In the genomic region with DNA sequence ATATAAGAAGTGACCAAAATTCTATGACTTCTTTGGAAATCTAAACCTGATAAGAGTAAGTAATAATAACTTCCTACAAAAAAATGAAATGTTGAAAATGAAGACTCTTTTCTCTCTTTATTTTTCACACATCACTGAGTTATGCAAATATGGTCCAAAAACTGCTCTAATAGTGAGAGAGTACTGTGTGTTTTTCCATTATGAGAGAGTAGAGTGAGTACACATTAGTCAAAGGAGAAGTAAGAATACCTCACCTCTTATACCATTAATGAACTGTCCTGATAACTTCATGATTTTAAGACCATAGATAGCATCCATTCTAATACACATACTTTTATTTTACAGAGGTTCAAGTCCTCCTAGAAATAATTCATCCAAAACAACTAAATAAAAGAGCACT, we compare ENCODE assay signal across 20 cellular contexts.
DNase-seq lines count a peak whose midpoint lies in the region; ATAC-seq, FAIRE-seq and TF ChIP-seq lines count a peak whose summit lies in the region.
"Had no signal": no experiment of that assay in that cellular context is flagged by ENCODE, and none has a peak within 500 bp of the region (broad histone marks: within the 10 kb centered on the region; RNA-seq: fewer than 3 reads in every experiment).

No MANE protein-coding gene starts in this region.

- SMC1A ChIA-PET in GM12878 (lab: Charles Lee; ENCODE audit: uncharacterized antibody, unreplicated experiment) = interaction anchor here (1.6 kb wide), 1 partner anchor 17 kb away, joined by 5 read pairs; no protein-coding TSS in a partner anchor

- BruUV-seq in GM12878 (replicated peaks; lab: Mats Ljungman, UMichigan) = no TSS peak

- H3K4me3 ChIP-seq in GM12878 = no peak overlapping the region
- H3K4me3 ChIP-seq: K562, SJSA1 had no signal

- H3K79me2 ChIP-seq in GM12878 (ENCODE audit: control insufficient read depth, insufficient read depth, low read length) = no peaks in the 10 kb centered on the region

- DNase-seq in GM12878 (ENCODE audit: low read depth, low spot score) = no peak
- DNase-seq in stimulated activated CD4-positive, alpha-beta T cell treated with anti-CD3 and anti-CD28 coated beads, Interleukin-2, amount 100 ng/mL, for 48 hours = no peak
- no peak for DNase-seq in foreskin keratinocyte
- no peak for DNase-seq in inferior parietal cortex (ENCODE audit: extremely low spot score)
- DNase-seq: ACHN, AML-193, DMS 273 treated with DMSO at 0.1 percent for 48 hours, GF-D8, MV-4-11, NCI-H1417 treated with DMSO at 0.1 percent for 48 hours, NCI-H2029, NCI-H2171, NCI-H446, SW 1271 had no signal

- no peak for TF ChIP-seq CTCF in GM12878 (IDR thresholded peaks at IDR 0.05 in 2 of 3, conservative IDR thresholded peaks at IDR 0.05 in 1 of 3; ENCODE audit: control insufficient read depth in 2 of 3, extremely low read depth in 1 of 3, insufficient read depth in 1 of 3, low read depth in 3 of 3, low read length in 3 of 3)
- no peak for TF ChIP-seq CTCF in foreskin keratinocyte (conservative IDR thresholded peaks at IDR 0.05)

- H4K20me1 ChIP-seq in GM12878 (ENCODE audit: control insufficient read depth, insufficient read depth) = no peaks in the 10 kb centered on the region

- H3K4me1 ChIP-seq in GM12878 (ENCODE audit: control insufficient read depth, insufficient read depth, low read length) (no peaks in the 10 kb centered on the region), foreskin keratinocyte (no peaks in the 10 kb centered on the region)
- H3K4me1 ChIP-seq: SJSA1 had no signal

- TF ChIP-seq RAD21 in GM12878 (IDR thresholded peaks at IDR 0.05; ENCODE audit: insufficient read depth, low read depth, low read length) = no peak

- intact Hi-C loops in GM12878 (cut with micrococcal nuclease; ENCODE audit: unreplicated experiment) = no loop called here

- in situ Hi-C loops in GM12878 (cut with MboI) = no loop called here

- RAD21 ChIA-PET in GM12878 (lab: Charles Lee; ENCODE audit: unreplicated experiment) = no interaction called here

- H3K27ac ChIP-seq in GM12878 (ENCODE audit: control insufficient read depth, insufficient read depth) (no peak overlapping the region), foreskin keratinocyte (no peak overlapping the region)
- H3K27ac ChIP-seq: SJSA1 had no signal

- H3K9me3 ChIP-seq in GM12878 (replicated peaks; ENCODE audit: control insufficient read depth, insufficient read depth, low read length) = no peaks in the 10 kb centered on the region
- H3K9me3 ChIP-seq: SJSA1 had no signal

- no peak overlapping the region for H2AFZ ChIP-seq in GM12878 (ENCODE audit: control insufficient read depth, low read depth, low read length)

- no peak overlapping the region for H3K4me2 ChIP-seq in GM12878 (ENCODE audit: control insufficient read depth, insufficient read depth)

- H3K27me3 ChIP-seq in GM12878 (replicated peaks in 1 of 2; ENCODE audit: control insufficient read depth in 2 of 2, insufficient read depth in 2 of 2, low read length in 1 of 2) (no peaks in the 10 kb centered on the region), foreskin keratinocyte (no peaks in the 10 kb centered on the region)
- H3K27me3 ChIP-seq: SJSA1 had no signal

- FAIRE-seq in GM12878 (lab: Jason Lieb, UNC) = no peak
- FAIRE-seq: H54, K562 had no signal

- TF ChIP-seq POLR2A in GM12878 (IDR thresholded peaks at IDR 0.05; ENCODE audit: low read depth, low read length) = no peak

- CTCF ChIA-PET in GM12878 (lab: Yijun Ruan, JAX) = interaction anchor here (1.1 kb wide), 1 partner anchor 18 kb away, joined by 5 read pairs; no protein-coding TSS in a partner anchor

- ATAC-seq in GM18498 (IDR thresholded peaks at IDR 0.05; ENCODE audit: unreplicated experiment) = peak; percentile 63
- peak; percentile 88 for ATAC-seq in HG02610 (IDR thresholded peaks at IDR 0.05; ENCODE audit: unreplicated experiment)
- ATAC-seq in HG03342 (IDR thresholded peaks at IDR 0.05; ENCODE audit: unreplicated experiment) = peak; percentile 70
- peak; percentile 94 for ATAC-seq in GM12878
- no peak for ATAC-seq in foreskin keratinocyte
- ATAC-seq: K562 had no signal

- no peak overlapping the region for H3K9ac ChIP-seq in GM12878 (ENCODE audit: control insufficient read depth, insufficient read depth, low read length)

- POLR2A ChIA-PET in GM12878 (lab: Charles Lee) = no interaction called here

- no peaks in the 10 kb centered on the region for H3K36me3 ChIP-seq in GM12878 (ENCODE audit: control insufficient read depth in 2 of 2, insufficient read depth in 2 of 2, low read length in 1 of 2)
- H3K36me3 ChIP-seq: SJSA1 had no signal

- TF ChIP-seq EP300 in GM12878 (IDR thresholded peaks at IDR 0.05; ENCODE audit: borderline replicate concordance in 1 of 2, control insufficient read depth in 1 of 2, low read depth in 2 of 2, low read length in 2 of 2) = no peak

TF ChIP-seq in GM12878, 131 proteins besides CTCF, POLR2A, EP300 and RAD21:
- no peak for TF ChIP-seq MYC (IDR thresholded peaks at IDR 0.05; ENCODE audit: insufficient read depth, insufficient read length, insufficient replicate concordance, low read length, severe bottlenecking)
- no peak for TF ChIP-seq MYB (IDR thresholded peaks at IDR 0.05; ENCODE audit: borderline replicate concordance, low read depth, low read length)
- no peak for TF ChIP-seq BMI1 (IDR thresholded peaks at IDR 0.05; ENCODE audit: borderline replicate concordance)
- TF ChIP-seq CHD1 (IDR thresholded peaks at IDR 0.05; ENCODE audit: low read depth, low read length) = no peak
- TF ChIP-seq ATF7 (IDR thresholded peaks at IDR 0.05; ENCODE audit: low read depth) = no peak
- no peak for TF ChIP-seq CBFB (IDR thresholded peaks at IDR 0.05; ENCODE audit: low read depth)
- 0 out of 2 replicates have a peak, but pooled peaks have one; percentile 26 for TF ChIP-seq MTA2 (IDR thresholded peaks at IDR 0.05; ENCODE audit: low read depth)
- no peak for TF ChIP-seq ETV6 (conservative IDR thresholded peaks at IDR 0.05 in 1 of 2, IDR thresholded peaks at IDR 0.05 in 1 of 2; ENCODE audit: borderline replicate concordance in 1 of 2, low read depth in 1 of 2)
